In the genomic region with DNA sequence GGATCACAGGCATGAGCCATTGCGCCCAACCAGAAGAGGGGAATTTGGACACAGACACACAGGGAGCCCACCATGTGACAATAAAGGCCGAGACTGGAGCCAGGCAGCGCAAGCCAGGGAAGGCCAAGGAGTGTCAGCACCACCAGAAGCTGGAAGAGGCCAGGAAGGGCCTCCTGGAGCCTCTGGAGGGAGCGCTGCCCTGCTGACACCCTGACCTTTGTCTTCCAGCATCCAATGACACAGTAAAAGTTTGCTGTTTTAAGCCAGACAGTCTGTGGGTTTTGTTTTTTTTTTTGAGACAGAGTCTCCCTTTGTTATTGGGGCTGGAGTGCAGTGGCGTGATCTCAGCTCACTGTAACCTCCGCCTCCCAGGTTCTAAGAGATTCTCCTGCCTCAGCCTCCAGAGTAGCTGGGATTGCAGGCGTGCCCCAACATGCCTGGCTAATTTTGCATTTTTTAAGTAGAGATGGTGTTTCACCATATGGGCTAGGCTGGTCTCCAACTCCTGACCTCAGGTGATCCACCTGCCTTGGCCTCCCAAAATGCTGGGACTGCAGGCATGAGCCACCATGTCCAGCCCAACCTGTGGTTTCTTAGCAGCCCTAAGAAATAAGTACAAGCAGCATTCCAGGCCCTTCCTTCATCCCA, we compare ENCODE assay signal across 1 cellular context.
TF ChIP-seq lines count a peak whose summit lies in the region.

No MANE protein-coding gene starts in this region.

TF ChIP-seq in HepG2, 621 proteins besides CTCF, POLR2A, EP300 and RAD21 (continued from another document):
- TF ChIP-seq RCOR2 (CRISPR knock-in tag; IDR thresholded peaks at IDR 0.05): 0 out of 2 replicates have a peak, but pooled peaks have one; percentile 26
- TF ChIP-seq ZSCAN31 (CRISPR knock-in tag; IDR thresholded peaks at IDR 0.05; ENCODE audit: low read depth): no peak
- TF ChIP-seq ZNF382 (CRISPR knock-in tag; IDR thresholded peaks at IDR 0.05; ENCODE audit: borderline replicate concordance): no peak
- TF ChIP-seq, protein P1, sequence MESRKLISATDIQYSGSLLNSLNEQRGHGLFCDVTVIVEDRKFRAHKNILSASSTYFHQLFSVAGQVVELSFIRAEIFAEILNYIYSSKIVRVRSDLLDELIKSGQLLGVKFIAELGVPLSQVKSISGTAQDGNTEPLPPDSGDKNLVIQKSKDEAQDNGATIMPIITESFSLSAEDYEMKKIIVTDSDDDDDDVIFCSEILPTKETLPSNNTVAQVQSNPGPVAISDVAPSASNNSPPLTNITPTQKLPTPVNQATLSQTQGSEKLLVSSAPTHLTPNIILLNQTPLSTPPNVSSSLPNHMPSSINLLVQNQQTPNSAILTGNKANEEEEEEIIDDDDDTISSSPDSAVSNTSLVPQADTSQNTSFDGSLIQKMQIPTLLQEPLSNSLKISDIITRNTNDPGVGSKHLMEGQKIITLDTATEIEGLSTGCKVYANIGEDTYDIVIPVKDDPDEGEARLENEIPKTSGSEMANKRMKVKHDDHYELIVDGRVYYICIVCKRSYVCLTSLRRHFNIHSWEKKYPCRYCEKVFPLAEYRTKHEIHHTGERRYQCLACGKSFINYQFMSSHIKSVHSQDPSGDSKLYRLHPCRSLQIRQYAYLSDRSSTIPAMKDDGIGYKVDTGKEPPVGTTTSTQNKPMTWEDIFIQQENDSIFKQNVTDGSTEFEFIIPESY (CRISPR knock-in tag; IDR thresholded peaks at IDR 0.05): peak; percentile 39; the same call in 1 of the 2 replicates
- TF ChIP-seq TP53 (CRISPR knock-in tag; conservative IDR thresholded peaks at IDR 0.05): peak; percentile 98
- TF ChIP-seq, protein P2, sequence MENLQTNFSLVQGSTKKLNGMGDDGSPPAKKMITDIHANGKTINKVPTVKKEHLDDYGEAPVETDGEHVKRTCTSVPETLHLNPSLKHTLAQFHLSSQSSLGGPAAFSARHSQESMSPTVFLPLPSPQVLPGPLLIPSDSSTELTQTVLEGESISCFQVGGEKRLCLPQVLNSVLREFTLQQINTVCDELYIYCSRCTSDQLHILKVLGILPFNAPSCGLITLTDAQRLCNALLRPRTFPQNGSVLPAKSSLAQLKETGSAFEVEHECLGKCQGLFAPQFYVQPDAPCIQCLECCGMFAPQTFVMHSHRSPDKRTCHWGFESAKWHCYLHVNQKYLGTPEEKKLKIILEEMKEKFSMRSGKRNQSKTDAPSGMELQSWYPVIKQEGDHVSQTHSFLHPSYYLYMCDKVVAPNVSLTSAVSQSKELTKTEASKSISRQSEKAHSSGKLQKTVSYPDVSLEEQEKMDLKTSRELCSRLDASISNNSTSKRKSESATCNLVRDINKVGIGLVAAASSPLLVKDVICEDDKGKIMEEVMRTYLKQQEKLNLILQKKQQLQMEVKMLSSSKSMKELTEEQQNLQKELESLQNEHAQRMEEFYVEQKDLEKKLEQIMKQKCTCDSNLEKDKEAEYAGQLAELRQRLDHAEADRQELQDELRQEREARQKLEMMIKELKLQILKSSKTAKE (CRISPR knock-in tag; IDR thresholded peaks at IDR 0.05; ENCODE audit: borderline replicate concordance): no peak
- no peak for TF ChIP-seq ZNF468 (CRISPR knock-in tag; IDR thresholded peaks at IDR 0.05)
- TF ChIP-seq MAFK (conservative IDR thresholded peaks at IDR 0.05 in 1 of 2, IDR thresholded peaks at IDR 0.05 in 1 of 2; ENCODE audit: low read length in 2 of 2): no peak
- TF ChIP-seq, protein P3, sequence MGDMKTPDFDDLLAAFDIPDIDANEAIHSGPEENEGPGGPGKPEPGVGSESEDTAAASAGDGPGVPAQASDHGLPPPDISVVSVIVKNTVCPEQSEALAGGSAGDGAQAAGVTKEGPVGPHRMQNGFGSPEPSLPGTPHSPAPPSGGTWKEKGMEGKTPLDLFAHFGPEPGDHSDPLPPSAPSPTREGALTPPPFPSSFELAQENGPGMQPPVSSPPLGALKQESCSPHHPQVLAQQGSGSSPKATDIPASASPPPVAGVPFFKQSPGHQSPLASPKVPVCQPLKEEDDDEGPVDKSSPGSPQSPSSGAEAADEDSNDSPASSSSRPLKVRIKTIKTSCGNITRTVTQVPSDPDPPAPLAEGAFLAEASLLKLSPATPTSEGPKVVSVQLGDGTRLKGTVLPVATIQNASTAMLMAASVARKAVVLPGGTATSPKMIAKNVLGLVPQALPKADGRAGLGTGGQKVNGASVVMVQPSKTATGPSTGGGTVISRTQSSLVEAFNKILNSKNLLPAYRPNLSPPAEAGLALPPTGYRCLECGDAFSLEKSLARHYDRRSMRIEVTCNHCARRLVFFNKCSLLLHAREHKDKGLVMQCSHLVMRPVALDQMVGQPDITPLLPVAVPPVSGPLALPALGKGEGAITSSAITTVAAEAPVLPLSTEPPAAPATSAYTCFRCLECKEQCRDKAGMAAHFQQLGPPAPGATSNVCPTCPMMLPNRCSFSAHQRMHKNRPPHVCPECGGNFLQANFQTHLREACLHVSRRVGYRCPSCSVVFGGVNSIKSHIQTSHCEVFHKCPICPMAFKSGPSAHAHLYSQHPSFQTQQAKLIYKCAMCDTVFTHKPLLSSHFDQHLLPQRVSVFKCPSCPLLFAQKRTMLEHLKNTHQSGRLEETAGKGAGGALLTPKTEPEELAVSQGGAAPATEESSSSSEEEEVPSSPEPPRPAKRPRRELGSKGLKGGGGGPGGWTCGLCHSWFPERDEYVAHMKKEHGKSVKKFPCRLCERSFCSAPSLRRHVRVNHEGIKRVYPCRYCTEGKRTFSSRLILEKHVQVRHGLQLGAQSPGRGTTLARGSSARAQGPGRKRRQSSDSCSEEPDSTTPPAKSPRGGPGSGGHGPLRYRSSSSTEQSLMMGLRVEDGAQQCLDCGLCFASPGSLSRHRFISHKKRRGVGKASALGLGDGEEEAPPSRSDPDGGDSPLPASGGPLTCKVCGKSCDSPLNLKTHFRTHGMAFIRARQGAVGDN (CRISPR knock-in tag; IDR thresholded peaks at IDR 0.05): peak; percentile 54
- no peak for TF ChIP-seq ZNF572 (CRISPR knock-in tag; IDR thresholded peaks at IDR 0.05)
- TF ChIP-seq HOXA3 (CRISPR knock-in tag; IDR thresholded peaks at IDR 0.05): peak; percentile 32; the same call in 1 of the 2 replicates
- no peak for TF ChIP-seq RFXANK (CRISPR knock-in tag; IDR thresholded peaks at IDR 0.05)
- TF ChIP-seq KAT2B (IDR thresholded peaks at IDR 0.05; ENCODE audit: borderline replicate concordance, low read depth, low read length): no peak
- TF ChIP-seq ZMYM3 (CRISPR knock-in tag; IDR thresholded peaks at IDR 0.05): peak; percentile 63; the same call in 1 of the 2 replicates
